ENCODE assay signal across 8 cellular contexts in genomic region chr17:41919165-41919817, GRCh38. TPM values are rescaled to one million over a fixed set of nuclear protein-coding genes. Genes with fewer than 3 reads are reported as not detected.
DNase-seq lines count a peak whose midpoint lies in the region; ATAC-seq and TF ChIP-seq lines count a peak whose summit lies in the region.

No MANE protein-coding gene starts in this region.

- H3K4me3 Mint-ChIP-seq in chondrocyte (ENCODE audit: unreplicated experiment) = peak overlapping the region; percentile 89

- TF ChIP-seq POLR2A in right lobe of liver (IDR thresholded peaks at IDR 0.05) = no peak

- H3K4me3 ChIP-seq in GM08714 (ENCODE audit: low read length) (peak overlapping the region; percentile 25; the same call in 1 of the 2 replicates), right lobe of liver (peak overlapping the region; percentile 84 to 98 (median 94))

- peaks cover 44% of the 10 kb centered on the region for H3K4me1 Mint-ChIP-seq in chondrocyte (ENCODE audit: low read depth)

- H3K27ac Mint-ChIP-seq in chondrocyte (ENCODE audit: unreplicated experiment) = peak overlapping the region; percentile 85

- peak; percentile 6 for ATAC-seq in HG02678 (IDR thresholded peaks at IDR 0.05; ENCODE audit: unreplicated experiment)
- peak; percentile 16 to 43 (median 34) for ATAC-seq in right lobe of liver
- no peak for ATAC-seq in activated CD4-positive, CD25-positive, alpha-beta regulatory T cell treated with anti-CD3 and anti-CD28 coated beads, Interleukin-2, amount 50 U/mL, for 24 hours

- TF ChIP-seq CTCF in chondrocyte (IDR thresholded peaks at IDR 0.05) = no peak
- TF ChIP-seq CTCF in right lobe of liver (IDR thresholded peaks at IDR 0.05) = no peak

- H3K27me3 ChIP-seq in right lobe of liver = no peaks in the 10 kb centered on the region

- DNase-seq in NCI-H69 (lab: John Stamatoyannopoulos, UW) (peak; percentile 85), chondrocyte (ENCODE audit: low spot score) (no peak), right lobe of liver (peak in 1 of 3 donors; percentile 68), activated gamma-delta T cell (lab: John Stamatoyannopoulos, UW) (no peak)

- H3K9me3 ChIP-seq in right lobe of liver = no peaks in the 10 kb centered on the region

- H3K27ac ChIP-seq in right lobe of liver = peak overlapping the region; percentile 68 to 86 (median 82)
- H3K27ac ChIP-seq in temporal lobe (ENCODE audit: low read depth, low read length) = peak overlapping the region; percentile 55

- intact Hi-C loops in right lobe of liver (cut with DNase I) = no loop called here

- peaks cover 0 to 30% (median 12%) of the 10 kb centered on the region in 4 donors for H3K4me1 ChIP-seq in right lobe of liver

- no peaks in the 10 kb centered on the region for H3K36me3 ChIP-seq in right lobe of liver

- H3K36me3 Mint-ChIP-seq in chondrocyte (ENCODE audit: low read depth) = peaks cover 3% of the 10 kb centered on the region

- no peaks in the 10 kb centered on the region for H3K9me3 Mint-ChIP-seq in chondrocyte (ENCODE audit: low read depth)

- no peaks in the 10 kb centered on the region for H3K27me3 Mint-ChIP-seq in chondrocyte (ENCODE audit: low read depth)

- WGBS in right lobe of liver (ENCODE audit: insufficient coverage, low coverage, low lambda C conversion rate, missing lambda C conversion rate) = 13% methylated on average over 11 of the region's 33 CpGs

RNA-seq across cellular contexts. Expression of gene ACLY, which starts 0.5 kb away (rescaled TPM):
- total RNA-seq in chondrocyte = 181 to 189 TPM (median 187 TPM) in 3 replicates
- total RNA-seq in right lobe of liver = 10 to 100 TPM; 16.6 to 95.9 (median 33.6) TPM
- 106 TPM for total RNA-seq in temporal lobe

RNA-seq across cellular contexts. Expression of gene ODAD4, which starts 11.1 kb away (rescaled TPM):
- total RNA-seq in chondrocyte = 0.70 to 0.99 TPM (median 0.77 TPM) in 3 replicates
- total RNA-seq in right lobe of liver = under 1 TPM in 3 of 6 experiments, not detected in 3; 0.12 to 0.13 (median 0.12) TPM
- 1.7 TPM for total RNA-seq in temporal lobe

RNA-seq across cellular contexts. Expression of gene CNP, which starts 47.3 kb away (rescaled TPM):
- total RNA-seq in chondrocyte (78.3 to 86.0 TPM (median 79.4 TPM) in 3 replicates), right lobe of liver (10 to 100 TPM; 30.1 to 42.7 (median 33.0) TPM), temporal lobe (39.8 TPM)

RNA-seq across cellular contexts. Expression of gene KLHL11, which starts 54.1 kb away (rescaled TPM):
- total RNA-seq in chondrocyte (12.9 to 15.3 TPM (median 14.6 TPM) in 3 replicates), right lobe of liver (1 to 10 TPM; 2.9 to 7.0 (median 5.7) TPM), temporal lobe (53.1 TPM)

Comparison
In these comparisons a context has a peak if more than half of its experiments do, and no peak if none do; other contexts are left out.
1. ATAC-seq: peak in HG02678 (single experiment) and right lobe of liver (4 of 4); none in activated CD4-positive, CD25-positive, alpha-beta regulatory T cell treated with anti-CD3 and anti-CD28 coated beads, Interleukin-2, amount 50 U/mL, for 24 hours (0 of 2).